Comparison of ENCODE assay signal across 28 cellular contexts in the genomic region with DNA sequence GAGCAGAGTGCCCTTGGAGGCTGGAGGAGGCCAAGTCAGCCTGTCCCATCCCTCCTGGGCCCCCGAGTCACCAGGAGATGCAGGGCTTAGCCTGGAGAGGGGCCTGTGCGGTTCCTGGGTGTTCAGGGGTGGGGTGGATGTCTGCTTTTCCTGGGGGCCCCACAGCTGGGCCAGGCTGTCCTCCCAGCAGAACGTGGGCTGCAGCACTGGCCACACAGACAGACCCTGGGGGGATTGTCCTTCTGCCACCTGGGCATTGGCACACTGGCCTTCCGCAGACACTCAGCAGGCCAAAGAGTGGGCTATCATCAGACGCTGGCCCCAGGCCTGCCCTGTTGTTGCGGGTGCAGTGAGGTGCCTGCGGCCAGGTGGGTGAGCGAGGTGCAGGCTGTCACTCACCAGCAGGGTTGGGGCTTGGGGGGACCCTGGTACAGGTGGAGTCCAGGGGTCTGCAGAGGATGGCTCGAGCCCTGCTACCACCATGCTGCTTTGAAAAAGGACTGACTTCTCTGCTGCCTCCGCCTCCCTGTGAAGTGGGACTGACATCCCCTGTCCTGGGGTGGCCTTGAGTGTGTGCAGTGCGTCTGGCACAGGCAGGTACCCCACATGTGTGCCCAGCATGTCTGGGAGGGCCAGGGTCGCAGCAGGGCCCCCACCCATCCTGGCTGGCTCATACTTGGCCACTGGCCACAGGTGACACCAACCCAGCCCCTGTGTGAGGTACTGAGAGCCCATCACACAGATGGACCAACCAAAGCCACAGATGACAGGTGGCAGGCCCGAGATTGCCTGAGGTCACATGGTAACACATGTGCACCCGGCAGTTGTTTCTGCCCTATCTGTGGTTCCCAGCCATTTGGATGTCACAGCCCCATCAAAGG. TPM values are rescaled to one million over a fixed set of nuclear protein-coding genes. Genes with fewer than 3 reads are reported as not detected.
DNase-seq lines count a peak whose midpoint lies in the region; ATAC-seq, FAIRE-seq and TF ChIP-seq lines count a peak whose summit lies in the region.
"Had no signal": no experiment of that assay in that cellular context is flagged by ENCODE, and none has a peak within 500 bp of the region (broad histone marks: within the 10 kb centered on the region; RNA-seq: fewer than 3 reads in every experiment).

No MANE protein-coding gene starts in this region.

- TF ChIP-seq EP300 in H1 (IDR thresholded peaks at IDR 0.05; ENCODE audit: borderline replicate concordance in 1 of 2, low read depth in 2 of 2, low read length in 2 of 2) = no peak

- no peak overlapping the region for H3K9ac ChIP-seq in H1 (replicated peaks in 1 of 4; ENCODE audit: extremely low read depth in 1 of 4, low read depth in 3 of 4, low read length in 3 of 4)

- H2BK20ac ChIP-seq in H1 (ENCODE audit: low read length) = no peak overlapping the region

- H4K5ac ChIP-seq in H1 (ENCODE audit: insufficient read length, low read depth, low read length) = no peak overlapping the region

- no peaks in the 10 kb centered on the region for H3K79me1 ChIP-seq in H1 (ENCODE audit: low read depth, low read length)

- H4K20me1 ChIP-seq in H1 (replicated peaks in 1 of 2; ENCODE audit: control insufficient read depth in 1 of 2, insufficient read depth in 2 of 2, low read length in 2 of 2) (peaks cover 0 to 4% of the 10 kb centered on the region in 2 experiments), osteoblast (ENCODE audit: insufficient read depth, low read length) (no peaks in the 10 kb centered on the region)

- H3K9me3 ChIP-seq in left ventricle myocardium inferior (replicated peaks) = no peaks in the 10 kb centered on the region
- H3K9me3 ChIP-seq in H1 (ENCODE audit: insufficient read depth in 2 of 2, low read depth in 1 of 2, low read length in 1 of 2) = no peaks in the 10 kb centered on the region; a peak in 1 of 4 replicates
- no peaks in the 10 kb centered on the region for H3K9me3 ChIP-seq in osteoblast (ENCODE audit: low read depth, low read length)
- H3K9me3 ChIP-seq: BE2C, HAP-1, MG63 had no signal

- H3K4me1 ChIP-seq in left ventricle myocardium inferior = peaks cover 24% of the 10 kb centered on the region
- H3K4me1 ChIP-seq in H1 (replicated peaks in 1 of 4; ENCODE audit: control insufficient read depth in 3 of 4, insufficient read depth in 4 of 4, low read length in 3 of 4) = peaks cover 0 to 4% (median 0%) of the 10 kb centered on the region in 4 experiments; a peak in 1 of 7 replicates
- H3K4me1 ChIP-seq in osteoblast (ENCODE audit: insufficient read depth, low read length) = peaks cover 19% of the 10 kb centered on the region
- H3K4me1 ChIP-seq: BE2C, HAP-1 had no signal

- no peak overlapping the region for H3K56ac ChIP-seq in H1 (replicated peaks; ENCODE audit: insufficient read length, low read depth, low read length)

- H3K27me3 ChIP-seq in left ventricle myocardium inferior (ENCODE audit: low read depth) = no peaks in the 10 kb centered on the region
- H3K27me3 ChIP-seq in H1 (replicated peaks in 1 of 4; ENCODE audit: control insufficient read depth in 3 of 4, extremely low read depth in 1 of 4, insufficient read depth in 3 of 4, low read length in 3 of 4) = peaks cover 0 to 19% (median 13%) of the 10 kb centered on the region in 4 experiments; a peak in 5 of 7 replicates
- no peaks in the 10 kb centered on the region for H3K27me3 ChIP-seq in osteoblast (ENCODE audit: insufficient read depth, low read length)
- H3K27me3 ChIP-seq: BE2C, MG63 had no signal

- no peak overlapping the region for H4K91ac ChIP-seq in H1 (replicated peaks; ENCODE audit: insufficient read length, low read length)

- H3K36me3 ChIP-seq in left ventricle myocardium inferior (no peaks in the 10 kb centered on the region), H1 (ENCODE audit: control insufficient read depth in 2 of 4, insufficient read depth in 4 of 4, low read length in 3 of 4) (no peaks in the 10 kb centered on the region), osteoblast (ENCODE audit: insufficient read depth, low read length) (no peaks in the 10 kb centered on the region)
- H3K36me3 ChIP-seq: BE2C, HAP-1, MG63 had no signal

- H3K14ac ChIP-seq in H1 (ENCODE audit: insufficient read length) = no peak overlapping the region

- H3K4me3 ChIP-seq in left ventricle myocardium inferior (no peak overlapping the region), H1 (ENCODE audit: extremely low read depth in 1 of 4, insufficient read depth in 2 of 4, low read depth in 3 of 4, low read length in 4 of 4) (no peak overlapping the region), osteoblast (ENCODE audit: insufficient read depth, low read length) (no peak overlapping the region)
- H3K4me3 ChIP-seq: HAP-1, MG63, PC-9 had no signal

- H3K23ac ChIP-seq in H1 (ENCODE audit: insufficient read length) = no peak overlapping the region

- no peaks in the 10 kb centered on the region for H3K23me2 ChIP-seq in H1 (ENCODE audit: low read depth, low read length)

- ATAC-seq in Right ventricle myocardium superior (ENCODE audit: poor library complexity) = no peak
- ATAC-seq in HG02973 (IDR thresholded peaks at IDR 0.05; ENCODE audit: unreplicated experiment) = no peak
- no peak for ATAC-seq in HG03095 (IDR thresholded peaks at IDR 0.05; ENCODE audit: unreplicated experiment)

- no peak for TF ChIP-seq POLR2A in H1 (IDR thresholded peaks at IDR 0.05; ENCODE audit: control extremely low read depth in 1 of 2, low read depth in 2 of 2, low read length in 2 of 2)

- TF ChIP-seq RAD21 in H1 (IDR thresholded peaks at IDR 0.05 in 1 of 2, conservative IDR thresholded peaks at IDR 0.05 in 1 of 2; ENCODE audit: low read depth in 2 of 2, low read length in 2 of 2) = no peak

- H3K4me2 ChIP-seq in H1 (ENCODE audit: insufficient read depth in 1 of 2, low read depth in 2 of 2, low read length in 2 of 2) = no peak overlapping the region
- no peak overlapping the region for H3K4me2 ChIP-seq in osteoblast (ENCODE audit: insufficient read depth, low read length)
- H3K4me2 ChIP-seq: PC-9 had no signal

- intact Hi-C loops in Right ventricle myocardium superior (cut with DNase I) (no loop called here), left ventricle myocardium inferior (cut with micrococcal nuclease) (no loop called here)

- no peak overlapping the region for H2BK120ac ChIP-seq in H1 (replicated peaks; ENCODE audit: low read depth, low read length)

- peak overlapping the region; percentile 72; the same call in 1 of the 2 replicates for H2BK15ac ChIP-seq in H1 (ENCODE audit: low read length)

- H2BK12ac ChIP-seq in H1 (ENCODE audit: low read depth, low read length) = no peak overlapping the region

- POLR2A ChIA-PET in H1 (lab: Charles Lee; ENCODE audit: partially characterized antibody) = no interaction called here

- H2AFZ ChIP-seq in H1 (ENCODE audit: low read length) (no peak overlapping the region), osteoblast (ENCODE audit: low read length) (no peak overlapping the region)
- H2AFZ ChIP-seq: PC-9 had no signal

- H3K4ac ChIP-seq in H1 (replicated peaks; ENCODE audit: insufficient read length, low read depth, low read length) = no peak overlapping the region

- CTCF ChIA-PET in H1 (lab: Charles Lee; ENCODE audit: partially characterized antibody) = no interaction called here

- H2AK5ac ChIP-seq in H1 (ENCODE audit: low read depth, low read length) = 0 out of 2 replicates have a peak overlapping the region, but pooled peaks have one; percentile 28

- DNase-seq in Right ventricle myocardium superior (peak; percentile 42), left ventricle myocardium inferior (no peak), HTR-8/SVneo (ENCODE audit: insufficient read length, low spot score) (no peak), H1 (ENCODE audit: low read depth in 1 of 2, low spot score in 2 of 2) (no peak), osteoblast (ENCODE audit: insufficient read length, low spot score, missing footprints) (peak; percentile 58), NCI-H146 treated with DMSO at 0.1 percent for 48 hours (lab: John Stamatoyannopoulos, UW; ENCODE audit: unreplicated experiment) (no peak)
- DNase-seq: 8988T; ACHN; BE2C; CD4-positive, CD25-positive, alpha-beta regulatory T cell; DMS153; DND-41; HFFc6; NCI-H1105 treated with DMSO at 0.1 percent for 48 hours; NCI-H146; NCI-H2029; NCI-H446; NCI-H524 treated with DMSO at 0.1 percent for 48 hours; NCI-H774; NK-92 treated with Interleukin-12 subunit alpha and Interleukin-12 subunit beta, amount 100 ng/mL, for 24 hours; SHP77 had no signal

- no peak overlapping the region for H3K27ac ChIP-seq in left ventricle myocardium inferior (replicated peaks)
- H3K27ac ChIP-seq in H1 (ENCODE audit: low read depth, low read length) = no peak overlapping the region
- H3K27ac ChIP-seq in osteoblast (ENCODE audit: low read depth, low read length) = no peak overlapping the region
- H3K27ac ChIP-seq: HL-60, PC-9 had no signal

- FAIRE-seq in HTR-8/SVneo (lab: Jason Lieb, UNC) (peak; percentile 48), H1 (lab: Jason Lieb, UNC) (no peak)
- FAIRE-seq: GM12892 had no signal

- TF ChIP-seq CTCF in left ventricle myocardium inferior (IDR thresholded peaks at IDR 0.05; ENCODE audit: borderline replicate concordance) = no peak
- no peak for TF ChIP-seq CTCF in H1 (IDR thresholded peaks at IDR 0.05; ENCODE audit: control extremely low read depth in 1 of 3, insufficient read depth in 1 of 3, low read depth in 1 of 3, low read length in 3 of 3)
- no peak for TF ChIP-seq CTCF in osteoblast (IDR thresholded peaks at IDR 0.05; ENCODE audit: extremely low read depth, low read depth, low read length)

- no peaks in the 10 kb centered on the region for H3K79me2 ChIP-seq in H1 (ENCODE audit: control insufficient read depth in 1 of 2, insufficient read depth in 2 of 2, low read length in 2 of 2)
- no peaks in the 10 kb centered on the region for H3K79me2 ChIP-seq in osteoblast (ENCODE audit: insufficient read depth, low read length)

- H3K18ac ChIP-seq in H1 (ENCODE audit: extremely low read depth, low read length) = no peak overlapping the region

- H2BK5ac ChIP-seq in H1 (ENCODE audit: low read depth, low read length) = no peak overlapping the region

- WGBS in H1 (ENCODE audit: extremely low coverage in 1 of 2, insufficient coverage in 1 of 2, insufficient read length in 1 of 2, insufficient replicate concordance in 2 of 2, low coverage in 1 of 2, low lambda C conversion rate in 2 of 2, missing lambda C conversion rate in 1 of 2), 2 experiments = 91% methylated on average over 13 of the region's 14 CpGs; no CpG with 5 or more reads in 1 of the 2 experiments

- H4K8ac ChIP-seq in H1 (ENCODE audit: extremely low read depth, insufficient read depth, low read length) = no peak overlapping the region; the same call in 1 of the 2 replicates

RNA-seq across cellular contexts. Expression of a gene that starts 39.0 kb away (rescaled TPM):
- total RNA-seq in Right ventricle myocardium superior (0.35 TPM), left ventricle myocardium inferior (0.33 TPM), osteoblast (5.1 and 6.2 TPM in 2 replicates)
- 1.2 TPM in 2 replicates for total RNA-seq in H1 (2021; fragmentation: NEBNext Ultra II Directional; extraction: Animal tissue kit (Norgen Biotek cat#: 25700))
- 0.19 and 0.21 TPM in 2 replicates for polyA plus RNA-seq in H1 (2011; rRNA removed)
- polyA plus RNA-seq in H1 (2011; cell fraction: cytosol; rRNA removed) = 0.08 TPM
- 2.4 TPM for polyA plus RNA-seq in H1 (2011; cell fraction: nucleus; rRNA removed)
- polyA plus RNA-seq in H1 (2012, experiment 1 of 2) = 0.19 to 0.30 TPM (median 0.24 TPM) in 4 replicates
- polyA plus RNA-seq in H1 (2012, experiment 2 of 2) = 0.01 TPM
- 0.20 TPM for polyA plus RNA-seq in H1 (2013, experiment 1 of 2)
- polyA plus RNA-seq in H1 (2013, experiment 2 of 2) = 0.13 TPM
- 6.2 and 7.3 TPM in 2 replicates for polyA minus RNA-seq in H1 (2011; rRNA and poly(A)+ RNA removed)
- polyA minus RNA-seq in H1 (2011; cell fraction: cytosol; rRNA and poly(A)+ RNA removed) = 1.0 TPM
- 21.4 TPM for polyA minus RNA-seq in H1 (2011; cell fraction: nucleus; rRNA and poly(A)+ RNA removed)

Comparison
In these comparisons a context has a peak if more than half of its experiments do, and no peak if none do; other contexts are left out.
1. DNase-seq: peak in Right ventricle myocardium superior (single experiment) and osteoblast (single experiment); none in left ventricle myocardium inferior (single experiment), HTR-8/SVneo (single experiment), H1 (0 of 2) and NCI-H146 treated with DMSO at 0.1 percent for 48 hours (single experiment).